ENCODE assay signal across 1 cellular context in the genomic region with DNA sequence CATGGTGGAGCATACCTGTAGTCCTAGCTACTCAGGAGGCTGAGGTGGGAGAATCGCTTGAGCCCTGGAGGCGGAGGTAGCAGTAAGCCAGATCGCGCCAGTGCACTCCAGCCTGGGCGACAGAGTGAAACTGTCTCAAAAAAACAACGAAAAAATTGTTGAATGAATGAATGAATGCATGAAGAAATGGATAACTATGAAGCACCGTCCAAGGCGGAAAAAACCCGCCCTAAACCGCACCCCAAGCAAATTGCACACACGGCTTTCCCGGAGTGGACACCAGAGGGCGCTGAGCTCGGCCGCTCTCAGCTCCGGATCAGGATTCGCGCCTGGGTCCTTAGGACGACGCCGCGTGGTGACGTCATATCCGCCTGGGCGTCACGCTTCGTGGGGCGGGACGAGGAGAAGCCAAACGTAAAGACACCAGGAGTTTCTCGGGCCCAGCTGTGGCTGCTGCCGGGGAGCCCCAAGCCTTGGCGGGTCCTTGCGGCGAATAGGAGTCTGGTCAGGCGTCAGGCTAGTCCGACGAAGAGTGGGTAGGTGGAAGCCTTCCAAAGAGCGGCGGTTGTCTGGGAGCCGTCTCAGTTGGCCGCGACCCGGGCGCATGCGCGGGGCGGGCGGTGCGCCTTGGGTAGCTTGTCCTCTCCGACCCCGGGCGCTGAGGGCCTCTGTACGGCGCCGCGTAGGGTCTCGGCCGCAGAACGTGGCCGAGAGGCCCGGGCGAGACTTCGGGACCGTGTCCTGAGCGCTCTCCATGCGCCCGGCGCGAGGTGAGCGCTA.
TF ChIP-seq lines count a peak whose summit lies in the region.

HTD2 (plus strand) TSS at position 639 of the 780 bp plus-strand sequence. CDS start 11,094 bp downstream, outside the sequence.
RPP14 (plus strand) TSS at position 364 of the 780 bp plus-strand sequence. CDS start 4,085 bp downstream, outside the sequence.

TF ChIP-seq in K562, 482 proteins besides CTCF, POLR2A, EP300 and RAD21 (continued from another document and continues in another):
- no peak for TF ChIP-seq MITF (IDR thresholded peaks at IDR 0.05)
- no peak for TF ChIP-seq ZFP30 (CRISPR knock-in tag; IDR thresholded peaks at IDR 0.05; ENCODE audit: borderline replicate concordance)
- TF ChIP-seq FOXP4 (CRISPR knock-in tag; IDR thresholded peaks at IDR 0.05; ENCODE audit: borderline replicate concordance): no peak
- no peak for TF ChIP-seq FOS (IDR thresholded peaks at IDR 0.05; ENCODE audit: extremely low read depth, insufficient read length)
- TF ChIP-seq DPF2 (IDR thresholded peaks at IDR 0.05): peak; percentile 35; the same call in 1 of the 2 replicates
- TF ChIP-seq, protein P1, sequence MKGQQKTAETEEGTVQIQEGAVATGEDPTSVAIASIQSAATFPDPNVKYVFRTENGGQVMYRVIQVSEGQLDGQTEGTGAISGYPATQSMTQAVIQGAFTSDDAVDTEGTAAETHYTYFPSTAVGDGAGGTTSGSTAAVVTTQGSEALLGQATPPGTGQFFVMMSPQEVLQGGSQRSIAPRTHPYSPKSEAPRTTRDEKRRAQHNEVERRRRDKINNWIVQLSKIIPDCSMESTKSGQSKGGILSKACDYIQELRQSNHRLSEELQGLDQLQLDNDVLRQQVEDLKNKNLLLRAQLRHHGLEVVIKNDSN (CRISPR knock-in tag; IDR thresholded peaks at IDR 0.05): no peak
- peak; percentile 69 for TF ChIP-seq ZNF146 (CRISPR knock-in tag; IDR thresholded peaks at IDR 0.05; ENCODE audit: unreplicated experiment)
- no peak for TF ChIP-seq SMAD4 (CRISPR knock-in tag; conservative IDR thresholded peaks at IDR 0.05)
- TF ChIP-seq SP1 (CRISPR knock-in tag; IDR thresholded peaks at IDR 0.05): peak; percentile 76; the same call in 1 of the 2 replicates
- no peak for TF ChIP-seq RBM17 (IDR thresholded peaks at IDR 0.05; ENCODE audit: borderline replicate concordance, low read depth, low read length)
- no peak for TF ChIP-seq PPARD (CRISPR knock-in tag; IDR thresholded peaks at IDR 0.05)
- TF ChIP-seq ZNF121 (CRISPR knock-in tag; conservative IDR thresholded peaks at IDR 0.05): no peak
- TF ChIP-seq ESRRA (IDR thresholded peaks at IDR 0.05; ENCODE audit: borderline replicate concordance, low read depth): peak; percentile 89
- TF ChIP-seq ARNT (IDR thresholded peaks at IDR 0.05): peak in 1 of 2 experiments; percentile 72; a peak in 1 of 4 replicates
- TF ChIP-seq, protein P2, sequence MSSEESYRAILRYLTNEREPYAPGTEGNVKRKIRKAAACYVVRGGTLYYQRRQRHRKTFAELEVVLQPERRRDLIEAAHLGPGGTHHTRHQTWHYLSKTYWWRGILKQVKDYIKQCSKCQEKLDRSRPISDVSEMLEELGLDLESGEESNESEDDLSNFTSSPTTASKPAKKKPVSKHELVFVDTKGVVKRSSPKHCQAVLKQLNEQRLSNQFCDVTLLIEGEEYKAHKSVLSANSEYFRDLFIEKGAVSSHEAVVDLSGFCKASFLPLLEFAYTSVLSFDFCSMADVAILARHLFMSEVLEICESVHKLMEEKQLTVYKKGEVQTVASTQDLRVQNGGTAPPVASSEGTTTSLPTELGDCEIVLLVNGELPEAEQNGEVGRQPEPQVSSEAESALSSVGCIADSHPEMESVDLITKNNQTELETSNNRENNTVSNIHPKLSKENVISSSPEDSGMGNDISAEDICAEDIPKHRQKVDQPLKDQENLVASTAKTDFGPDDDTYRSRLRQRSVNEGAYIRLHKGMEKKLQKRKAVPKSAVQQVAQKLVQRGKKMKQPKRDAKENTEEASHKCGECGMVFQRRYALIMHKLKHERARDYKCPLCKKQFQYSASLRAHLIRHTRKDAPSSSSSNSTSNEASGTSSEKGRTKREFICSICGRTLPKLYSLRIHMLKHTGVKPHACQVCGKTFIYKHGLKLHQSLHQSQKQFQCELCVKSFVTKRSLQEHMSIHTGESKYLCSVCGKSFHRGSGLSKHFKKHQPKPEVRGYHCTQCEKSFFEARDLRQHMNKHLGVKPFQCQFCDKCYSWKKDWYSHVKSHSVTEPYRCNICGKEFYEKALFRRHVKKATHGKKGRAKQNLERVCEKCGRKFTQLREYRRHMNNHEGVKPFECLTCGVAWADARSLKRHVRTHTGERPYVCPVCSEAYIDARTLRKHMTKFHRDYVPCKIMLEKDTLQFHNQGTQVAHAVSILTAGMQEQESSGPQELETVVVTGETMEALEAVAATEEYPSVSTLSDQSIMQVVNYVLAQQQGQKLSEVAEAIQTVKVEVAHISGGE (CRISPR knock-in tag; IDR thresholded peaks at IDR 0.05): peak in 1 of 3 experiments; percentile 76; a peak in 2 of 6 replicates
- no peak for TF ChIP-seq ZNF586 (CRISPR knock-in tag; conservative IDR thresholded peaks at IDR 0.05)
- TF ChIP-seq FOXK1 (CRISPR knock-in tag; IDR thresholded peaks at IDR 0.05; ENCODE audit: borderline replicate concordance): 0 out of 2 replicates have a peak, but pooled peaks have one; percentile 23
- TF ChIP-seq SRF (CRISPR knock-in tag; IDR thresholded peaks at IDR 0.05): no peak
- no peak for TF ChIP-seq FIP1L1 (IDR thresholded peaks at IDR 0.05; ENCODE audit: low read depth, low read length, poor library complexity, severe bottlenecking)
- TF ChIP-seq ZNF583 (CRISPR knock-in tag; IDR thresholded peaks at IDR 0.05): no peak
- no peak for TF ChIP-seq SREBF2 (CRISPR knock-in tag; IDR thresholded peaks at IDR 0.05)
- no peak for TF ChIP-seq SMARCB1 (IDR thresholded peaks at IDR 0.05; ENCODE audit: insufficient read length, low read depth)
- TF ChIP-seq, protein P3, sequence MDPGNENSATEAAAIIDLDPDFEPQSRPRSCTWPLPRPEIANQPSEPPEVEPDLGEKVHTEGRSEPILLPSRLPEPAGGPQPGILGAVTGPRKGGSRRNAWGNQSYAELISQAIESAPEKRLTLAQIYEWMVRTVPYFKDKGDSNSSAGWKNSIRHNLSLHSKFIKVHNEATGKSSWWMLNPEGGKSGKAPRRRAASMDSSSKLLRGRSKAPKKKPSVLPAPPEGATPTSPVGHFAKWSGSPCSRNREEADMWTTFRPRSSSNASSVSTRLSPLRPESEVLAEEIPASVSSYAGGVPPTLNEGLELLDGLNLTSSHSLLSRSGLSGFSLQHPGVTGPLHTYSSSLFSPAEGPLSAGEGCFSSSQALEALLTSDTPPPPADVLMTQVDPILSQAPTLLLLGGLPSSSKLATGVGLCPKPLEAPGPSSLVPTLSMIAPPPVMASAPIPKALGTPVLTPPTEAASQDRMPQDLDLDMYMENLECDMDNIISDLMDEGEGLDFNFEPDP (CRISPR knock-in tag; IDR thresholded peaks at IDR 0.05): no peak
- no peak for TF ChIP-seq ZC3H8 (IDR thresholded peaks at IDR 0.05)
- no peak for TF ChIP-seq ETV6 (IDR thresholded peaks at IDR 0.05; ENCODE audit: borderline replicate concordance in 1 of 2, low read depth in 2 of 2, low read length in 1 of 2)
- TF ChIP-seq ETV6 (CRISPR knock-in tag; IDR thresholded peaks at IDR 0.05; ENCODE audit: borderline replicate concordance): no peak
- peak; percentile 100 for TF ChIP-seq ZSCAN29 (IDR thresholded peaks at IDR 0.05)
- no peak for TF ChIP-seq HMG20A (CRISPR knock-in tag; conservative IDR thresholded peaks at IDR 0.05)
- no peak for TF ChIP-seq HNRNPLL (IDR thresholded peaks at IDR 0.05; ENCODE audit: low read depth, low read length, poor library complexity, severe bottlenecking)
- TF ChIP-seq TRIM25 (IDR thresholded peaks at IDR 0.05; ENCODE audit: borderline replicate concordance): no peak
- no peak for TF ChIP-seq RERE (CRISPR knock-in tag; IDR thresholded peaks at IDR 0.05; ENCODE audit: borderline replicate concordance)
- no peak for TF ChIP-seq KLF1 (tag; IDR thresholded peaks at IDR 0.05)
- TF ChIP-seq DNMT1 (IDR thresholded peaks at IDR 0.05): no peak
- TF ChIP-seq ZNF511 (CRISPR knock-in tag; IDR thresholded peaks at IDR 0.05): no peak
- no peak for TF ChIP-seq ZNF778 (CRISPR knock-in tag; IDR thresholded peaks at IDR 0.05)
- peak; percentile 90 for TF ChIP-seq ETV1 (tag; conservative IDR thresholded peaks at IDR 0.05; ENCODE audit: low read depth)
- TF ChIP-seq, protein P4, sequence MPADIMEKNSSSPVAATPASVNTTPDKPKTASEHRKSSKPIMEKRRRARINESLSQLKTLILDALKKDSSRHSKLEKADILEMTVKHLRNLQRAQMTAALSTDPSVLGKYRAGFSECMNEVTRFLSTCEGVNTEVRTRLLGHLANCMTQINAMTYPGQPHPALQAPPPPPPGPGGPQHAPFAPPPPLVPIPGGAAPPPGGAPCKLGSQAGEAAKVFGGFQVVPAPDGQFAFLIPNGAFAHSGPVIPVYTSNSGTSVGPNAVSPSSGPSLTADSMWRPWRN (IDR thresholded peaks at IDR 0.05; ENCODE audit: low read depth): no peak
- TF ChIP-seq, protein P5, sequence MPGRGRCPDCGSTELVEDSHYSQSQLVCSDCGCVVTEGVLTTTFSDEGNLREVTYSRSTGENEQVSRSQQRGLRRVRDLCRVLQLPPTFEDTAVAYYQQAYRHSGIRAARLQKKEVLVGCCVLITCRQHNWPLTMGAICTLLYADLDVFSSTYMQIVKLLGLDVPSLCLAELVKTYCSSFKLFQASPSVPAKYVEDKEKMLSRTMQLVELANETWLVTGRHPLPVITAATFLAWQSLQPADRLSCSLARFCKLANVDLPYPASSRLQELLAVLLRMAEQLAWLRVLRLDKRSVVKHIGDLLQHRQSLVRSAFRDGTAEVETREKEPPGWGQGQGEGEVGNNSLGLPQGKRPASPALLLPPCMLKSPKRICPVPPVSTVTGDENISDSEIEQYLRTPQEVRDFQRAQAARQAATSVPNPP (IDR thresholded peaks at IDR 0.05; ENCODE audit: borderline replicate concordance, insufficient read depth, insufficient read length): no peak
